Comparison of ENCODE assay signal across 20 cellular contexts in the genomic region with DNA sequence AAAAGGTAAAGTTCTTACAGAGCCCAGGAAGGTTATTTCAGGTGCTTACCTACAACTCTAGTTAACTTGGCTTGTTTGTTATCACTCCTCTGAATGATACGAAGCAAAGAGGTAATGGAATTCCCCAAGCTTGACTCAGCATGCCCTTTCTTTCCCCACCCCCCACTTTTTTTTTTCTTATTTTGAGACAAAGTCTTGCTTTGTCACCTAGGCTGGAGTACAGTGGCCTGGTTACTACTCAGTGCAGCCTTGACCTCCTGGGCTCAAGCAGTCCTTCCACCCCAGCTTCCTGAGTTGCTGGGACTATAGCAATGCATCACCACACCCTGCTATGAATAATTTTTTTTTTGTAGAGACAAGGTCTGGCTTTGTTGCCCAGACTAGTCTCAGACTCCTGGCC. TPM values are rescaled to one million over a fixed set of nuclear protein-coding genes. Genes with fewer than 3 reads are reported as not detected.
A peak's percentile ranks its signal among the peaks of the same experiment; 100 is the strongest.
DNase-seq lines count a peak whose midpoint lies in the region; ATAC-seq, FAIRE-seq and TF ChIP-seq lines count a peak whose summit lies in the region.
"Had no signal": no experiment of that assay in that cellular context is flagged by ENCODE, and none has a peak within 500 bp of the region (broad histone marks: within the 10 kb centered on the region; RNA-seq: fewer than 3 reads in every experiment).

No MANE protein-coding gene starts in this region.

- H3K4me1 ChIP-seq in A549 (peaks cover 11% of the 10 kb centered on the region), keratinocyte (ENCODE audit: control insufficient read depth, extremely low read depth, insufficient read depth, low read length) (peaks cover 9% of the 10 kb centered on the region), osteoblast (ENCODE audit: insufficient read depth, low read length) (no peaks in the 10 kb centered on the region), right atrium auricular region (no peaks in the 10 kb centered on the region)
- H3K4me1 ChIP-seq: prostate gland, SJCRH30 had no signal

- POLR2A ChIA-PET in A549 (lab: Yijun Ruan, JAX), result interaction anchor here (1.1 kb wide), 1 partner anchor 10 kb away, joined by 3 read pairs; no protein-coding TSS in a partner anchor

- no peak overlapping the region for H3K9ac ChIP-seq in keratinocyte (ENCODE audit: control insufficient read depth, extremely low read depth, insufficient read depth, low read length)

- dilution Hi-C loops in keratinocyte (cut with MboI; ENCODE audit: extremely low pct_ligation_motif_present, low sequenced_read_pairs), result no loop called here

- H3K79me2 ChIP-seq in keratinocyte (ENCODE audit: control insufficient read depth, insufficient read depth, low read length) (no peaks in the 10 kb centered on the region), osteoblast (ENCODE audit: insufficient read depth, low read length) (no peaks in the 10 kb centered on the region)

- CTCF ChIA-PET in A549 (lab: Yijun Ruan, JAX), result interaction anchor here (0.9 to 3.1 kb wide), 3 partner anchors 9 to 17 kb away, joined by 3 to 20 read pairs (median 4); a partner anchor contains a TSS

- H3K36me3 ChIP-seq in keratinocyte (ENCODE audit: control insufficient read depth in 2 of 2, extremely low read depth in 1 of 2, insufficient read depth in 2 of 2, low read length in 2 of 2) (no peaks in the 10 kb centered on the region), osteoblast (ENCODE audit: insufficient read depth, low read length) (no peaks in the 10 kb centered on the region), right atrium auricular region (no peaks in the 10 kb centered on the region)
- H3K36me3 ChIP-seq: prostate gland, SJCRH30 had no signal

- H4K20me1 ChIP-seq in keratinocyte (ENCODE audit: control insufficient read depth, extremely low read depth, insufficient read depth, low read length) (no peaks in the 10 kb centered on the region), osteoblast (ENCODE audit: insufficient read depth, low read length) (no peaks in the 10 kb centered on the region)

- TF ChIP-seq EP300 in A549 (IDR thresholded peaks at IDR 0.05), result no peak

- ATAC-seq in A549 (peak in 1 of 2 experiments; percentile 55; a peak in 3 of 6 replicates), GM21619 (IDR thresholded peaks at IDR 0.05; ENCODE audit: unreplicated experiment) (peak; percentile 37)
- ATAC-seq: naive thymus-derived CD4-positive, alpha-beta T cell had no signal

- FAIRE-seq in A549 (lab: Jason Lieb, UNC) (no peak), RCC 7860 (lab: Jason Lieb, UNC) (no peak), keratinocyte (lab: Jason Lieb, UNC) (peak; percentile 60)

- H3K27me3 ChIP-seq in keratinocyte (ENCODE audit: control insufficient read depth, extremely low read depth, insufficient read depth, low read length), result no peaks in the 10 kb centered on the region
- peaks cover 12% of the 10 kb centered on the region for H3K27me3 ChIP-seq in osteoblast (ENCODE audit: insufficient read depth, low read length)
- no peaks in the 10 kb centered on the region for H3K27me3 ChIP-seq in right atrium auricular region
- H3K27me3 ChIP-seq: SJCRH30 had no signal

- no peak for TF ChIP-seq CTCF in A549 (IDR thresholded peaks at IDR 0.05)
- no peak for TF ChIP-seq CTCF in keratinocyte (optimal IDR thresholded peaks at IDR 0.05 in 1 of 3, IDR thresholded peaks at IDR 0.05 in 1 of 3, conservative IDR thresholded peaks at IDR 0.05 in 1 of 3; ENCODE audit: extremely low read depth in 1 of 3, insufficient read depth in 2 of 3, low read length in 3 of 3)
- TF ChIP-seq CTCF in osteoblast (IDR thresholded peaks at IDR 0.05; ENCODE audit: extremely low read depth, low read depth, low read length), result no peak
- TF ChIP-seq CTCF in right atrium auricular region (IDR thresholded peaks at IDR 0.05), result no peak

- H3K4me2 ChIP-seq in A549, result peak overlapping the region; percentile 27; the same call in 1 of the 3 replicates
- H3K4me2 ChIP-seq in keratinocyte (ENCODE audit: control insufficient read depth, extremely low read depth, insufficient read depth, low read depth, low read length), result no peak overlapping the region
- no peak overlapping the region for H3K4me2 ChIP-seq in osteoblast (ENCODE audit: insufficient read depth, low read length)

- H3K4me3 ChIP-seq in A549 (no peak overlapping the region), keratinocyte (ENCODE audit: control insufficient read depth in 2 of 3, extremely low read depth in 1 of 3, insufficient read depth in 2 of 3, low read depth in 1 of 3, low read length in 3 of 3) (no peak overlapping the region), osteoblast (ENCODE audit: insufficient read depth, low read length) (no peak overlapping the region), right atrium auricular region (no peak overlapping the region)
- H3K4me3 ChIP-seq: prostate gland, SJCRH30 had no signal

- no peaks in the 10 kb centered on the region for H3K9me3 ChIP-seq in A549
- H3K9me3 ChIP-seq in keratinocyte (ENCODE audit: control insufficient read depth, low read depth, low read length), result no peaks in the 10 kb centered on the region
- H3K9me3 ChIP-seq in osteoblast (ENCODE audit: low read depth, low read length), result no peaks in the 10 kb centered on the region
- no peaks in the 10 kb centered on the region for H3K9me3 ChIP-seq in right atrium auricular region
- H3K9me3 ChIP-seq: prostate gland, SJCRH30 had no signal

- no peak for TF ChIP-seq RAD21 in A549 (conservative IDR thresholded peaks at IDR 0.05 in 1 of 2, IDR thresholded peaks at IDR 0.05 in 1 of 2)

- 0 out of 6 replicates have a peak overlapping the region, but pooled peaks of 1 of the 2 experiments have one; percentile 21 for H3K27ac ChIP-seq in A549
- H3K27ac ChIP-seq in keratinocyte (ENCODE audit: control insufficient read depth, insufficient read depth, low read length), result no peak overlapping the region
- no peak overlapping the region for H3K27ac ChIP-seq in osteoblast (ENCODE audit: low read depth, low read length)
- H3K27ac ChIP-seq in right atrium auricular region, result no peak overlapping the region
- H3K27ac ChIP-seq: prostate gland, SJCRH30 had no signal

- TF ChIP-seq POLR2A in A549 (IDR thresholded peaks at IDR 0.05; ENCODE audit: low read length), result no peak

- DNase-seq in A549 (ENCODE audit: low read depth in 1 of 2, low spot score in 1 of 2) (peak in 1 of 2 experiments; percentile 33), RCC 7860 (ENCODE audit: low spot score) (peak; percentile 50), keratinocyte (ENCODE audit: low read depth, low spot score) (no peak), NCI-H345 treated with DMSO at 0.1 percent for 48 hours (lab: John Stamatoyannopoulos, UW; ENCODE audit: unreplicated experiment) (no peak), osteoblast (ENCODE audit: insufficient read length, low spot score, missing footprints) (no peak), right atrium auricular region (ENCODE audit: low spot score) (no peak), DMS 273 treated with DMSO at 0.1 percent for 48 hours (lab: John Stamatoyannopoulos, UW) (no peak)
- DNase-seq: activated CD4-positive, CD25-positive, alpha-beta regulatory T cell; dermis blood vessel endothelial cell; DND-41; HCEC 1CT; KG1; naive thymus-derived CD4-positive, alpha-beta T cell; NCI-H1092; NCI-H2081 treated with DMSO at 0.1 percent for 48 hours; NCI-H524 treated with DMSO at 0.1 percent for 48 hours; OCI-M1; SJCRH30 had no signal

- H2AFZ ChIP-seq in keratinocyte (ENCODE audit: control insufficient read depth, low read length) (no peak overlapping the region), osteoblast (ENCODE audit: low read length) (no peak overlapping the region)

- WGBS in A549 (ENCODE audit: missing lambda C conversion rate), result 0% methylated on average over 1 of the region's 1 CpG

- H3K9me1 ChIP-seq in keratinocyte (ENCODE audit: control insufficient read depth, extremely low read depth, insufficient read depth, low read length), result no peaks in the 10 kb centered on the region

TF ChIP-seq in A549, 52 proteins besides CTCF, POLR2A, EP300 and RAD21:
- TF ChIP-seq CBX2 (IDR thresholded peaks at IDR 0.05; ENCODE audit: borderline replicate concordance, low read depth) (no peak), TP53 (CRISPR knock-in tag; IDR thresholded peaks at IDR 0.05) (no peak), MAZ (IDR thresholded peaks at IDR 0.05; ENCODE audit: borderline replicate concordance, low read depth, low read length) (no peak), RCOR1 (IDR thresholded peaks at IDR 0.05; ENCODE audit: low read depth, low read length) (no peak), BHLHE40 (IDR thresholded peaks at IDR 0.05; ENCODE audit: low read depth, low read length) (no peak)
- TF ChIP-seq, protein P1, sequence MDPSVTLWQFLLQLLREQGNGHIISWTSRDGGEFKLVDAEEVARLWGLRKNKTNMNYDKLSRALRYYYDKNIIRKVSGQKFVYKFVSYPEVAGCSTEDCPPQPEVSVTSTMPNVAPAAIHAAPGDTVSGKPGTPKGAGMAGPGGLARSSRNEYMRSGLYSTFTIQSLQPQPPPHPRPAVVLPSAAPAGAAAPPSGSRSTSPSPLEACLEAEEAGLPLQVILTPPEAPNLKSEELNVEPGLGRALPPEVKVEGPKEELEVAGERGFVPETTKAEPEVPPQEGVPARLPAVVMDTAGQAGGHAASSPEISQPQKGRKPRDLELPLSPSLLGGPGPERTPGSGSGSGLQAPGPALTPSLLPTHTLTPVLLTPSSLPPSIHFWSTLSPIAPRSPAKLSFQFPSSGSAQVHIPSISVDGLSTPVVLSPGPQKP (IDR thresholded peaks at IDR 0.05; ENCODE audit: low read depth, low read length), result no peak

RNA-seq across cellular contexts. Expression of a gene that starts 17.1 kb away (rescaled TPM):
- polyA plus RNA-seq in A549 (2011; rRNA removed) (136 and 150 TPM in 2 replicates), A549 (2017; fragmentation: RNase III; extraction: RNeasy Plus Mini Kit Qiagen cat#74134 plus additional on column Dnase treatment) (140 to 176 TPM (median 146 TPM) in 3 replicates), keratinocyte (127 to 367 TPM (median 170 TPM) in 3 replicates)
- 228 and 245 TPM in 2 replicates for polyA plus RNA-seq in A549 (2012; cell fraction: cytosol; rRNA removed)
- polyA plus RNA-seq in A549 (2012; cell fraction: nucleus; rRNA removed), result 335 and 339 TPM in 2 replicates
- polyA minus RNA-seq in A549 (2011; rRNA and poly(A)+ RNA removed), result 181 and 191 TPM in 2 replicates
- polyA plus RNA-seq in keratinocyte (2011; ENCODE audit: low read depth), result 818 TPM
- 244 and 286 TPM in 2 replicates for polyA plus RNA-seq in keratinocyte (2011; cell fraction: cytosol; rRNA removed)
- 205 and 230 TPM in 2 replicates for polyA plus RNA-seq in keratinocyte (2011; cell fraction: nucleus; rRNA removed)
- polyA plus RNA-seq in keratinocyte (2012; ENCODE audit: low replicate concordance), result 298 and 511 TPM in 2 replicates
- 135 to 368 TPM (median 136 TPM) in 3 replicates for polyA minus RNA-seq in keratinocyte
- 140 TPM for polyA minus RNA-seq in keratinocyte (2011; cell fraction: cytosol; rRNA and poly(A)+ RNA removed)
- 73.4 and 76.4 TPM in 2 replicates for polyA minus RNA-seq in keratinocyte (2011; cell fraction: nucleus; rRNA and poly(A)+ RNA removed)
- total RNA-seq in osteoblast (147 TPM in 2 replicates), right atrium auricular region (1,000 to 10,000 TPM in 1 of 2 donors, 100 to 1,000 TPM in 1; 612 to 1,061 TPM)
